ENCODE assay signal across 8 cellular contexts in the genomic region with DNA sequence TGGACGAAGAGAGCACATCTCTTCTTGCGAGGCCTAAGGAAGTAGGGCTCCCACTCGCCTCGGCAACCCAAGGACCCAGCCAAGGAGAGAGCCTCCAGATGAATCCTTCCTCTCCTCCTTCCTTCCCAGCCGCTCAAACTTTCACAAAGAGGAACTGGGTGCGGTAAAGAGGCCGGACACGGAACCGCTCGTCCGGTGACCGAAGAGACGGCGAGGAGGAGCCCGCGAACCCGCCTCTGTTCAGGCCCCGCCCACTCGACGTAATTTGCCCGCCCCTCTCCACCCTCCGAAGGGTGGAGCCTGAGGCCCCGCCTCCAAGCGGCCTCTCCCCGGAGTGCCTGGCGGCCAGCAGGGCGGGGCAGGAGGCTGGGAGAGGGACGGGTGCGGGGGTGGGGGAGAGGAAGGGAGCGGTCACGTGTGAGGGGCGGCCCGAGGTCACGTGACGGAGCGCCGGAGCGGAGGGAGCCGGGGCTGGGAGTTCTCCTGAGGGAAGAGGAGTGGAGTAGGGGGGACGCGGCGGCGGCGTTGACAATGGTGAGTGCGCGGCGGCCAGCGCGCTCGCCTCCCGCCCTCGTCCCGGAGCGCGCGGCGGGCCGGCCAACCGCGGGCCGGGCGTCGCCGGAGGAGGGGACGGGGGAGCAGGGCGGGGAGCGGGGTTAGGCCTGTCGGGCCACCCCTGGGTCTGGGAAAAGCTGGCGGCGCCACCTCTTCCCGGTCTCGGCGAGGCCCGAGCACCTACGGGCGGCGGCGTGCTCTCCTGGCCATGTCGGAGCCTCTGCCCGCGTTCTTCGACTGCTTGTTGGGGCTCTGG. TPM values are rescaled to one million over a fixed set of nuclear protein-coding genes. Genes with fewer than 3 reads are reported as not detected.
DNase-seq lines count a peak whose midpoint lies in the region; ATAC-seq and TF ChIP-seq lines count a peak whose summit lies in the region.

VPS26A (plus strand) TSS at position 432 of the 811 bp plus-strand sequence; CDS start at position 532, 100 bp downstream.

- POLR2A ChIA-PET in PC-9 (lab: Charles Lee; ENCODE audit: unreplicated experiment): no interaction called here

- H3K27me3 ChIP-seq in PC-9 (ENCODE audit: insufficient read depth, low read depth): no peaks in the 10 kb centered on the region
- H3K27me3 ChIP-seq in mucosa of rectum (ENCODE audit: control insufficient read depth in 2 of 2, insufficient read depth in 2 of 2, low read length in 2 of 2): no peaks in the 10 kb centered on the region

- H3K4me1 ChIP-seq in PC-9 (replicated peaks; ENCODE audit: insufficient read depth) (peaks cover 19% of the 10 kb centered on the region), mucosa of rectum (ENCODE audit: control insufficient read depth in 2 of 2, insufficient read depth in 2 of 2, low read length in 2 of 2) (peaks cover 9 to 12% of the 10 kb centered on the region in 2 donors)

- peak within 1 kb of the TSS; percentile 91 for H3K4me2 ChIP-seq in PC-9

- H3K9ac ChIP-seq in mucosa of rectum (ENCODE audit: low read depth in 1 of 2, low read length in 2 of 2): peak within 1 kb of the TSS; percentile 99

- in situ Hi-C loops in KBM-7 (cut with MboI; ENCODE audit: low pct_unique_long_range_greater_than_20kb, low sequenced_read_pairs): no loop called here

- no TSS peak for BruUV-seq in PC-9 (replicated peaks; lab: Mats Ljungman, UMichigan)

- H2AFZ ChIP-seq in PC-9: peak within 1 kb of the TSS; percentile 86

- H3K27ac ChIP-seq in PC-9 (peak within 1 kb of the TSS; percentile 78), mucosa of rectum (ENCODE audit: low read depth in 2 of 2, low read length in 2 of 2) (peak within 1 kb of the TSS; percentile 99)

- H3K9me3 ChIP-seq in PC-9 (ENCODE audit: insufficient read depth, low read depth) (no peaks in the 10 kb centered on the region), mucosa of rectum (ENCODE audit: control insufficient read depth in 2 of 2, low read length in 2 of 2) (no peaks in the 10 kb centered on the region)

- intact Hi-C loops in PC-9 (cut with micrococcal nuclease; ENCODE audit: unreplicated experiment): loop anchor here (1.0 to 2.0 kb wide), 3 partner anchors 109 to 285 kb away; partner anchors contain the start of gene KIFBP

- H3K4me3 ChIP-seq in PC-9 (peak within 1 kb of the TSS; percentile 61), epithelial cell of proximal tubule (ENCODE audit: low read depth, low read length) (peak within 1 kb of the TSS; percentile 79), mucosa of rectum (ENCODE audit: low read length in 2 of 2) (peak within 1 kb of the TSS; percentile 86 to 94)

- peaks cover 20% of the 10 kb centered on the region for H3F3A ChIP-seq in PC-9 (ENCODE audit: insufficient read depth, low read depth)

- peak; percentile 82 for ATAC-seq in GM21717 (IDR thresholded peaks at IDR 0.05; ENCODE audit: unreplicated experiment)

- DNase-seq in DMS53 treated with DMSO at 0.1 percent for 48 hours (lab: John Stamatoyannopoulos, UW; ENCODE audit: unreplicated experiment) (peak; percentile 89), KBM-7 (peak; percentile 99), PC-9 (peak; percentile 91 to 100), epithelial cell of proximal tubule (ENCODE audit: low read depth) (peak; percentile 61)
- DNase-seq in activated T-cell treated with anti-CD3 and anti-CD28 coated beads, Interleukin-2, amount 50 U/mL, for 1 hour: peak; percentile 99
- DNase-seq in stimulated activated CD8-positive, alpha-beta memory T cell treated with anti-CD3 and anti-CD28 coated beads, Interleukin-4, amount 100 ng/mL, for 48 hours: peak; percentile 99

- CTCF ChIA-PET in PC-9 (lab: Charles Lee): interaction anchor here (0.6 kb wide), 1 partner anchor 58 kb away, joined by 5 read pairs; no protein-coding TSS in a partner anchor

- TF ChIP-seq CTCF in PC-9 (conservative IDR thresholded peaks at IDR 0.05) (0 out of 2 replicates have a peak, but pooled peaks have one; percentile 20), epithelial cell of proximal tubule (conservative IDR thresholded peaks at IDR 0.05; ENCODE audit: low read depth, low read length) (peak; percentile 47)

- peaks cover 19% of the 10 kb centered on the region for H4K20me1 ChIP-seq in PC-9 (ENCODE audit: insufficient read depth)

- no peaks in the 10 kb centered on the region for H3K36me3 ChIP-seq in PC-9 (ENCODE audit: low read depth)
- H3K36me3 ChIP-seq in mucosa of rectum (ENCODE audit: control insufficient read depth in 2 of 2, insufficient read depth in 2 of 2, low read length in 2 of 2): no peaks in the 10 kb centered on the region

- no peaks in the 10 kb centered on the region; the same call in 1 of the 2 replicates for H3K9me2 ChIP-seq in PC-9 (ENCODE audit: insufficient read depth)

- H3K79me2 ChIP-seq in PC-9 (ENCODE audit: low read depth): peaks cover 47% of the 10 kb centered on the region

RNA-seq across cellular contexts. Expression of gene VPS26A, which starts in this region (rescaled TPM):
- total RNA-seq in PC-9 (2021) (90.0 and 102 TPM in 2 replicates), epithelial cell of proximal tubule (23.6 and 25.0 TPM in 2 replicates)

Comparison
In these comparisons a context has a peak if more than half of its experiments do, and no peak if none do; other contexts are left out.
1. Peak in every context shown above with its lines: DNase-seq, ATAC-seq, H3K4me3 ChIP-seq and H3K27ac ChIP-seq.